Comparison of ENCODE assay signal across 8 cellular contexts in genomic region chr1:58249729-58250586, GRCh38.
A peak's percentile ranks its signal among the peaks of the same experiment; 100 is the strongest.
DNase-seq lines count a peak whose midpoint lies in the region; ATAC-seq and TF ChIP-seq lines count a peak whose summit lies in the region.

No MANE protein-coding gene starts in this region.

- peaks cover 0 to 19% (median 14%) of the 10 kb centered on the region in 4 donors for H3K4me1 ChIP-seq in transverse colon

- peaks cover 38% of the 10 kb centered on the region for H3K27me3 ChIP-seq in transverse colon

- no peak for TF ChIP-seq CTCF in transverse colon (IDR thresholded peaks at IDR 0.05)

- peak; percentile 26 to 34 for DNase-seq in AML-193 (lab: John Stamatoyannopoulos, UW)
- peak; percentile 31 for DNase-seq in RPMI8226
- peak; percentile 12 to 24 for DNase-seq in erythroblast (lab: John Stamatoyannopoulos, UW)
- DNase-seq in middle frontal gyrus (ENCODE audit: extremely low spot score, low spot score), result peak; percentile 54
- no peak for DNase-seq in transverse colon
- no peak for DNase-seq in effector CD8-positive, alpha-beta T cell (lab: John Stamatoyannopoulos, UW)

- H3K9me3 ChIP-seq in transverse colon, result no peaks in the 10 kb centered on the region

- in situ Hi-C loops in transverse colon (cut with MboI; ENCODE audit: low pct_ligation_motif_present in 1 of 4, low pct_unique_long_range_greater_than_20kb in 1 of 4, low sequenced_read_pairs in 3 of 4), result no loop called here

- H3K36me3 ChIP-seq in transverse colon, result no peaks in the 10 kb centered on the region

- ATAC-seq in GM21528 (IDR thresholded peaks at IDR 0.05; ENCODE audit: low FRiP score, unreplicated experiment), result peak; percentile 58
- no peak for ATAC-seq in GM18858 (IDR thresholded peaks at IDR 0.05; ENCODE audit: unreplicated experiment)

- intact Hi-C loops in transverse colon (cut with DNase I; ENCODE audit: low total_unique reads), result no loop called here

- WGBS in transverse colon (ENCODE audit: low coverage in 1 of 2), 2 donors, result 9% methylated on average over 60 of the region's 82 CpGs; no CpG with 5 or more reads in 1 of the 2 donors

- no peak for TF ChIP-seq POLR2A in erythroblast (IDR thresholded peaks at IDR 0.05; ENCODE audit: low read length)
- TF ChIP-seq POLR2A in transverse colon (IDR thresholded peaks at IDR 0.05), result no peak

- no peak overlapping the region for H3K27ac ChIP-seq in transverse colon

- peak overlapping the region in 2 of 4 donors; percentile 23 to 38 for H3K4me3 ChIP-seq in transverse colon

- TF ChIP-seq EP300 in transverse colon (IDR thresholded peaks at IDR 0.05; ENCODE audit: low read depth), result no peak

Comparison
In these comparisons a context has a peak if more than half of its experiments do, and no peak if none do; other contexts are left out.
1. DNase-seq: peak in AML-193 (2 of 2), RPMI8226 (single experiment), erythroblast (2 of 2) and middle frontal gyrus (single experiment); none in transverse colon (single experiment) and effector CD8-positive, alpha-beta T cell (single experiment).